Comparison of ENCODE assay signal across 23 cellular contexts in genomic region chr5:87182622-87183021, GRCh38.
DNase-seq lines count a peak whose midpoint lies in the region; ATAC-seq lines count a peak whose summit lies in the region.
"Had no signal": no experiment of that assay in that cellular context is flagged by ENCODE, and none has a peak within 500 bp of the region (broad histone marks: within the 10 kb centered on the region; RNA-seq: fewer than 3 reads in every experiment).

No MANE protein-coding gene starts in this region.

- no peaks in the 10 kb centered on the region for H3K9me3 ChIP-seq in CD4-positive, alpha-beta memory T cell (ENCODE audit: control insufficient read depth in 1 of 2, low read length in 2 of 2)
- H3K9me3 ChIP-seq in GM23248 (ENCODE audit: low read depth) = no peaks in the 10 kb centered on the region
- H3K9me3 ChIP-seq: adrenal gland, left ventricle myocardium inferior had no signal

- no peaks in the 10 kb centered on the region for H3K9me2 ChIP-seq in GM23248 (ENCODE audit: insufficient read depth)

- H3K9me3 Mint-ChIP-seq in CD4-positive, alpha-beta memory T cell = no peaks in the 10 kb centered on the region
- H3K9me3 Mint-ChIP-seq in activated T-helper 17 cell treated with anti-CD3 and anti-CD28 coated beads, Interleukin-2, amount 50 U/mL, for 72 hours = no peaks in the 10 kb centered on the region
- H3K9me3 Mint-ChIP-seq: neural crest cell had no signal

- no peaks in the 10 kb centered on the region for H3K79me2 ChIP-seq in GM23248 (ENCODE audit: insufficient read depth)

- H3K4me1 Mint-ChIP-seq in CD4-positive, alpha-beta memory T cell = peaks cover 12 to 22% (median 17%) of the 10 kb centered on the region in 4 donors
- peaks cover 10% of the 10 kb centered on the region for H3K4me1 Mint-ChIP-seq in activated T-helper 17 cell treated with anti-CD3 and anti-CD28 coated beads, Interleukin-2, amount 50 U/mL, for 72 hours

- peak overlapping the region; percentile 22 to 91 (median 75) for H3K4me3 Mint-ChIP-seq in CD4-positive, alpha-beta memory T cell
- peak overlapping the region; percentile 15 for H3K4me3 Mint-ChIP-seq in activated T-helper 17 cell treated with anti-CD3 and anti-CD28 coated beads, Interleukin-2, amount 50 U/mL, for 72 hours
- H3K4me3 Mint-ChIP-seq: neural crest cell had no signal

- 46 to 50% methylated on average over 4 of the region's 4 CpGs for WGBS in GM23248 (ENCODE audit: low coverage in 1 of 2, low lambda C conversion rate in 2 of 2, missing lambda C conversion rate in 2 of 2), 2 experiments

- POLR2A ChIA-PET in CD4-positive, alpha-beta memory T cell (lab: Charles Lee; ENCODE audit: partially characterized antibody) = interaction anchor here (0.7 to 2.9 kb wide), 7 partner anchors 17 to 108 kb away, joined by 3 to 8 read pairs (median 3); no protein-coding TSS in a partner anchor

- no peaks in the 10 kb centered on the region for H3K27me3 Mint-ChIP-seq in CD4-positive, alpha-beta memory T cell
- H3K27me3 Mint-ChIP-seq in activated T-helper 17 cell treated with anti-CD3 and anti-CD28 coated beads, Interleukin-2, amount 50 U/mL, for 72 hours = no peaks in the 10 kb centered on the region

- H3K27ac Mint-ChIP-seq in CD4-positive, alpha-beta memory T cell = peak overlapping the region in 5 of 7 donors; percentile 42 to 89 (median 77)
- H3K27ac Mint-ChIP-seq in activated T-helper 17 cell treated with anti-CD3 and anti-CD28 coated beads, Interleukin-2, amount 50 U/mL, for 72 hours = no peak overlapping the region

- no peaks in the 10 kb centered on the region for H4K20me1 ChIP-seq in GM23248 (ENCODE audit: insufficient read depth)

- H3K4me1 ChIP-seq in CD4-positive, alpha-beta memory T cell (ENCODE audit: insufficient read depth, low read length) = peaks cover 15% of the 10 kb centered on the region
- no peaks in the 10 kb centered on the region; the same call in 1 of the 2 replicates for H3K4me1 ChIP-seq in GM23248 (ENCODE audit: insufficient read depth)
- H3K4me1 ChIP-seq: adrenal gland, left ventricle myocardium inferior had no signal

- peak overlapping the region in 1 of 2 donors; percentile 10 for H3K4me3 ChIP-seq in CD4-positive, alpha-beta memory T cell (ENCODE audit: low read length in 2 of 2)
- no peak overlapping the region for H3K4me3 ChIP-seq in GM23248
- H3K4me3 ChIP-seq: adrenal gland, left ventricle myocardium inferior had no signal

- H3K36me3 ChIP-seq in CD4-positive, alpha-beta memory T cell (ENCODE audit: insufficient read depth, low read length) = no peaks in the 10 kb centered on the region
- H3K36me3 ChIP-seq in GM23248 (ENCODE audit: low read depth) = no peaks in the 10 kb centered on the region
- H3K36me3 ChIP-seq: adrenal gland, left ventricle myocardium inferior had no signal

- H3K36me3 Mint-ChIP-seq in CD4-positive, alpha-beta memory T cell = no peaks in the 10 kb centered on the region
- H3K36me3 Mint-ChIP-seq in activated T-helper 17 cell treated with anti-CD3 and anti-CD28 coated beads, Interleukin-2, amount 50 U/mL, for 72 hours (ENCODE audit: low read depth) = no peaks in the 10 kb centered on the region

- no peak overlapping the region for H3K9ac ChIP-seq in GM23248

- no peak for ATAC-seq in activated T-helper 17 cell treated with anti-CD3 and anti-CD28 coated beads, Interleukin-2, amount 50 U/mL, for 72 hours (replicated peaks)
- ATAC-seq in left colon (peak; percentile 57), HG02798 (IDR thresholded peaks at IDR 0.05; ENCODE audit: poor library complexity, unreplicated experiment) (no peak), GM21529 (IDR thresholded peaks at IDR 0.05; ENCODE audit: unreplicated experiment) (no peak)
- ATAC-seq: Right ventricle myocardium inferior had no signal

- no peak overlapping the region for H3K4me2 ChIP-seq in GM23248 (ENCODE audit: unreplicated experiment)

- peak in 4 of 5 donors; percentile 2 to 25 (median 8) for DNase-seq in CD4-positive, alpha-beta memory T cell
- DNase-seq in GM23248 = no peak
- DNase-seq in left colon = no peak
- DNase-seq in medulla oblongata (ENCODE audit: extremely low spot score) = no peak
- DNase-seq: activated CD4-positive, CD25-positive, alpha-beta regulatory T cell; adrenal gland; COR-L47; effector CD8-positive, alpha-beta T cell; foreskin melanocyte; GF-D8; hypothalamus; left ventricle myocardium inferior; MM.1S; NCI-H1417; NCI-H774; OCI-M1; posterior cingulate gyrus; trophoblast cell had no signal

- H3F3A ChIP-seq in GM23248 (ENCODE audit: insufficient read depth) = no peaks in the 10 kb centered on the region

- intact Hi-C loops in CD4-positive, alpha-beta memory T cell (cut with micrococcal nuclease) = loop anchor here (5.0 kb wide), 1 partner anchor 45 kb away; no protein-coding TSS in a partner anchor
- intact Hi-C loops in left colon (cut with DNase I, micrococcal nuclease) = no loop called here

- H3K27me3 ChIP-seq in CD4-positive, alpha-beta memory T cell (ENCODE audit: insufficient read depth, low read length) = no peaks in the 10 kb centered on the region
- H3K27me3 ChIP-seq in GM23248 (replicated peaks; ENCODE audit: insufficient read depth) = no peaks in the 10 kb centered on the region
- H3K27me3 ChIP-seq: adrenal gland had no signal

- CTCF ChIA-PET in CD4-positive, alpha-beta memory T cell (lab: Charles Lee; ENCODE audit: partially characterized antibody) = interaction anchor here (0.8 kb wide), 1 partner anchor 126 kb away, joined by 3 read pairs; no protein-coding TSS in a partner anchor

- H3K27ac ChIP-seq in CD4-positive, alpha-beta memory T cell (ENCODE audit: low read depth, low read length) = no peak overlapping the region
- no peak overlapping the region for H3K27ac ChIP-seq in GM23248
- H3K27ac ChIP-seq: adrenal gland, left ventricle myocardium inferior had no signal

- in situ Hi-C loops in GM23248 (cut with MboI) = no loop called here

- H2AFZ ChIP-seq in GM23248 = peak overlapping the region; percentile 63

Comparison
In these comparisons a context has a peak if more than half of its experiments do, and no peak if none do; other contexts are left out.
1. DNase-seq: peak in CD4-positive, alpha-beta memory T cell (4 of 5); none in GM23248 (single experiment), left colon (0 of 2) and medulla oblongata (single experiment).